In genomic region chr16:30922960-30923535, GRCh38 we compare ENCODE assay signal across 8 cellular contexts. TPM values are rescaled to one million over a fixed set of nuclear protein-coding genes. Genes with fewer than 3 reads are reported as not detected.
A peak's percentile ranks its signal among the peaks of the same experiment; 100 is the strongest.
DNase-seq lines count a peak whose midpoint lies in the region; ATAC-seq and TF ChIP-seq lines count a peak whose summit lies in the region.

No MANE protein-coding gene starts in this region.

- H3K4me2 ChIP-seq in BLaER1 = peak overlapping the region; percentile 62; the same call in 1 of the 2 replicates

- H3K27ac ChIP-seq in BLaER1 (peak overlapping the region; percentile 98), colonic mucosa (peak overlapping the region; percentile 91)

- H3K4me3 ChIP-seq in BLaER1 = peak overlapping the region; percentile 95
- peak overlapping the region; percentile 75 for H3K4me3 ChIP-seq in colonic mucosa

- H3K9me3 ChIP-seq in BLaER1 (no peaks in the 10 kb centered on the region), colonic mucosa (no peaks in the 10 kb centered on the region)

- TF ChIP-seq CTCF in colonic mucosa (IDR thresholded peaks at IDR 0.05) = no peak

- peaks cover 29% of the 10 kb centered on the region for H3K4me1 Mint-ChIP-seq in activated CD4-positive, alpha-beta T cell treated with anti-CD3 and anti-CD28 coated beads, Interleukin-2, amount 10 ng/mL, durations not matched to agents 24 days and 14 days

- H3K4me1 ChIP-seq in BLaER1 (peaks cover 74% of the 10 kb centered on the region), colonic mucosa (no peaks in the 10 kb centered on the region)

- H3K36me3 ChIP-seq in BLaER1 = peaks cover 16% of the 10 kb centered on the region
- no peaks in the 10 kb centered on the region for H3K36me3 ChIP-seq in colonic mucosa

- peak overlapping the region; percentile 100 for H3K27ac Mint-ChIP-seq in activated CD4-positive, alpha-beta T cell treated with anti-CD3 and anti-CD28 coated beads, Interleukin-2, amount 10 ng/mL, durations not matched to agents 24 days and 14 days

- H3K4me3 Mint-ChIP-seq in activated CD4-positive, alpha-beta T cell treated with anti-CD3 and anti-CD28 coated beads, Interleukin-2, amount 10 ng/mL, durations not matched to agents 24 days and 14 days = peak overlapping the region; percentile 100

- H3K36me3 Mint-ChIP-seq in activated CD4-positive, alpha-beta T cell treated with anti-CD3 and anti-CD28 coated beads, Interleukin-2, amount 10 ng/mL, durations not matched to agents 24 days and 14 days (ENCODE audit: low read depth) = peaks cover 8% of the 10 kb centered on the region

- no peaks in the 10 kb centered on the region for H3K27me3 Mint-ChIP-seq in activated CD4-positive, alpha-beta T cell treated with anti-CD3 and anti-CD28 coated beads, Interleukin-2, amount 10 ng/mL, durations not matched to agents 24 days and 14 days

- intact Hi-C loops in activated CD4-positive, alpha-beta T cell treated with anti-CD3 and anti-CD28 coated beads, Interleukin-2, amount 10 ng/mL, durations not matched to agents 24 days and 14 days (cut with micrococcal nuclease) = loop anchor here (1.0 to 2.0 kb wide), 15 partner anchors 19 to 272 kb away; partner anchors contain the start of genes CFAP119, FBRS, KAT8 and PRR14
- intact Hi-C loops in colonic mucosa (cut with DNase I) = no loop called here

- peak; percentile 99 for DNase-seq in NCI-H526 treated with DMSO at 0.1 percent for 48 hours (lab: John Stamatoyannopoulos, UW)
- peak; percentile 99 for DNase-seq in activated CD4-positive, alpha-beta T cell treated with anti-CD3 and anti-CD28 coated beads, Interleukin-2, amount 10 ng/mL, durations not matched to agents 24 days and 14 days
- peak; percentile 100 for DNase-seq in colonic mucosa
- DNase-seq in kidney tubule cell (ENCODE audit: low spot score) = peak; percentile 100
- DNase-seq in stimulated activated CD4-positive, alpha-beta T cell treated with anti-CD3 and anti-CD28 coated beads, Interleukin-15, amount 100 ng/mL, for 48 hours (ENCODE audit: low read depth in 2 of 2) = peak; percentile 93 to 96

- no peaks in the 10 kb centered on the region for H3K27me3 ChIP-seq in BLaER1
- H3K27me3 ChIP-seq in colonic mucosa = no peaks in the 10 kb centered on the region

- H3K9ac ChIP-seq in BLaER1 (peak overlapping the region; percentile 95), colonic mucosa (ENCODE audit: low read depth in 2 of 2, low read length in 2 of 2) (peak overlapping the region; percentile 45 to 86)

- ATAC-seq in GM19395 (IDR thresholded peaks at IDR 0.05; ENCODE audit: unreplicated experiment) = peak; percentile 65
- ATAC-seq in HG03521 (IDR thresholded peaks at IDR 0.05; ENCODE audit: unreplicated experiment) = peak; percentile 67

- peaks cover 30% of the 10 kb centered on the region for H4K20me1 ChIP-seq in BLaER1

- no peaks in the 10 kb centered on the region for H3K9me3 Mint-ChIP-seq in activated CD4-positive, alpha-beta T cell treated with anti-CD3 and anti-CD28 coated beads, Interleukin-2, amount 10 ng/mL, durations not matched to agents 24 days and 14 days

RNA-seq across cellular contexts. Expression of gene FBXL19, which starts 0.3 kb away (rescaled TPM):
- total RNA-seq in activated CD4-positive, alpha-beta T cell treated with anti-CD3 and anti-CD28 coated beads, Interleukin-2, amount 10 ng/mL, durations not matched to agents 24 days and 14 days = 35.9 and 36.5 TPM in 2 replicates
- total RNA-seq in colonic mucosa = 10 to 100 TPM; 21.9 to 44.8 TPM

RNA-seq across cellular contexts. Expression of gene ORAI3, which starts 25.8 kb away (rescaled TPM):
- 11.8 and 12.7 TPM in 2 replicates for total RNA-seq in activated CD4-positive, alpha-beta T cell treated with anti-CD3 and anti-CD28 coated beads, Interleukin-2, amount 10 ng/mL, durations not matched to agents 24 days and 14 days
- 10 to 100 TPM; 14.3 to 22.1 TPM for total RNA-seq in colonic mucosa

RNA-seq across cellular contexts. Expression of gene CTF1, which starts 26.6 kb away (rescaled TPM):
- 0.17 and 0.33 TPM in 2 replicates for total RNA-seq in activated CD4-positive, alpha-beta T cell treated with anti-CD3 and anti-CD28 coated beads, Interleukin-2, amount 10 ng/mL, durations not matched to agents 24 days and 14 days
- total RNA-seq in colonic mucosa = 1 to 10 TPM in 1 of 2 donors, under 1 TPM in 1; 0.72 to 1.6 TPM

RNA-seq across cellular contexts. Expression of gene BCL7C, which starts 29.2 kb away (rescaled TPM):
- 23.9 and 24.5 TPM in 2 replicates for total RNA-seq in activated CD4-positive, alpha-beta T cell treated with anti-CD3 and anti-CD28 coated beads, Interleukin-2, amount 10 ng/mL, durations not matched to agents 24 days and 14 days
- total RNA-seq in colonic mucosa = 10 to 100 TPM; 19.9 to 34.5 TPM

RNA-seq across cellular contexts. Expression of gene SETD1A, which starts 34.5 kb away (rescaled TPM):
- 30.7 and 31.5 TPM in 2 replicates for total RNA-seq in activated CD4-positive, alpha-beta T cell treated with anti-CD3 and anti-CD28 coated beads, Interleukin-2, amount 10 ng/mL, durations not matched to agents 24 days and 14 days
- total RNA-seq in colonic mucosa = 10 to 100 TPM; 11.6 to 15.9 TPM

Comparison
In these comparisons a context has a peak if more than half of its experiments do, and no peak if none do; other contexts are left out.
1. Peak in every context shown above with its lines: DNase-seq, ATAC-seq, H3K4me3 ChIP-seq and H3K27ac ChIP-seq.